Comparison of ENCODE assay signal across 1 cellular context in genomic region chr9:35918780-35919179, GRCh38.
TF ChIP-seq lines count a peak whose summit lies in the region.

No MANE protein-coding gene starts in this region.

TF ChIP-seq in K562, 482 proteins besides CTCF, POLR2A, EP300 and RAD21 (continues in another document):
- peak; percentile 81 for TF ChIP-seq CEBPB (tag; IDR thresholded peaks at IDR 0.05)
- TF ChIP-seq ZBTB11 (CRISPR knock-in tag; IDR thresholded peaks at IDR 0.05), result no peak
- no peak for TF ChIP-seq ZBTB7A (IDR thresholded peaks at IDR 0.05; ENCODE audit: borderline replicate concordance, control insufficient read depth, low read depth, low read length)
- no peak for TF ChIP-seq ZBTB43 (CRISPR knock-in tag; IDR thresholded peaks at IDR 0.05)
- no peak for TF ChIP-seq ATF4 (CRISPR knock-in tag; IDR thresholded peaks at IDR 0.05)
- TF ChIP-seq TEAD1 (CRISPR knock-in tag; IDR thresholded peaks at IDR 0.05), result no peak
- no peak for TF ChIP-seq RFX7 (CRISPR knock-in tag; IDR thresholded peaks at IDR 0.05)
- TF ChIP-seq ATF6 (CRISPR knock-in tag; IDR thresholded peaks at IDR 0.05), result no peak
- peak; percentile 75 for TF ChIP-seq TAL1 (IDR thresholded peaks at IDR 0.05)
- no peak for TF ChIP-seq ZNF75A (CRISPR knock-in tag; IDR thresholded peaks at IDR 0.05)
- TF ChIP-seq NFIC (IDR thresholded peaks at IDR 0.05), result peak; percentile 58; the same call in 1 of the 2 replicates
- TF ChIP-seq SAFB (IDR thresholded peaks at IDR 0.05; ENCODE audit: borderline replicate concordance, low read depth, low read length), result no peak
- TF ChIP-seq ZNF436 (CRISPR knock-in tag; IDR thresholded peaks at IDR 0.05), result no peak
- no peak for TF ChIP-seq RREB1 (CRISPR knock-in tag; IDR thresholded peaks at IDR 0.05)
- no peak for TF ChIP-seq ZNF124 (CRISPR knock-in tag; IDR thresholded peaks at IDR 0.05)
- no peak for TF ChIP-seq MIER1 (IDR thresholded peaks at IDR 0.05; ENCODE audit: low read depth)
- no peak for TF ChIP-seq CLOCK (CRISPR knock-in tag; IDR thresholded peaks at IDR 0.05; ENCODE audit: borderline replicate concordance)
- no peak for TF ChIP-seq MCM7 (IDR thresholded peaks at IDR 0.05)
- TF ChIP-seq TEAD4 (IDR thresholded peaks at IDR 0.05; ENCODE audit: low read length), result peak; percentile 88
- TF ChIP-seq TEAD4 (CRISPR knock-in tag; IDR thresholded peaks at IDR 0.05; ENCODE audit: borderline replicate concordance), result no peak
- TF ChIP-seq HDAC3 (IDR thresholded peaks at IDR 0.05; ENCODE audit: borderline replicate concordance, partially characterized antibody), result peak; percentile 29
- TF ChIP-seq ELF4 (CRISPR knock-in tag; IDR thresholded peaks at IDR 0.05), result no peak
- TF ChIP-seq BACH1 (tag; IDR thresholded peaks at IDR 0.05), result no peak
- TF ChIP-seq SIRT6 (IDR thresholded peaks at IDR 0.05; ENCODE audit: low read depth, low read length), result no peak
- no peak for TF ChIP-seq ZNF780A (CRISPR knock-in tag; IDR thresholded peaks at IDR 0.05)
- no peak for TF ChIP-seq SNAPC5 (CRISPR knock-in tag; IDR thresholded peaks at IDR 0.05)
- TF ChIP-seq CEBPZ (IDR thresholded peaks at IDR 0.05; ENCODE audit: borderline replicate concordance, low read depth, low read length), result no peak
- peak; percentile 21 for TF ChIP-seq ATF3 (IDR thresholded peaks at IDR 0.05)
- TF ChIP-seq ATF3 (CRISPR knock-in tag; conservative IDR thresholded peaks at IDR 0.05), result no peak
- TF ChIP-seq POLR3A (IDR thresholded peaks at IDR 0.05; ENCODE audit: borderline replicate concordance, extremely low read depth, insufficient read depth, insufficient read length), result no peak
- no peak for TF ChIP-seq CBFB (CRISPR knock-in tag; IDR thresholded peaks at IDR 0.05)
- TF ChIP-seq NUFIP1 (IDR thresholded peaks at IDR 0.05; ENCODE audit: partially characterized antibody), result no peak
- TF ChIP-seq HSF4 (CRISPR knock-in tag; IDR thresholded peaks at IDR 0.05; ENCODE audit: borderline replicate concordance), result no peak
- no peak for TF ChIP-seq ZNF140 (CRISPR knock-in tag; IDR thresholded peaks at IDR 0.05)
- TF ChIP-seq U2AF2 (optimal IDR thresholded peaks at IDR 0.05; ENCODE audit: low read depth, low read length), result no peak
